Comparison of ENCODE assay signal across 23 cellular contexts in the genomic region with DNA sequence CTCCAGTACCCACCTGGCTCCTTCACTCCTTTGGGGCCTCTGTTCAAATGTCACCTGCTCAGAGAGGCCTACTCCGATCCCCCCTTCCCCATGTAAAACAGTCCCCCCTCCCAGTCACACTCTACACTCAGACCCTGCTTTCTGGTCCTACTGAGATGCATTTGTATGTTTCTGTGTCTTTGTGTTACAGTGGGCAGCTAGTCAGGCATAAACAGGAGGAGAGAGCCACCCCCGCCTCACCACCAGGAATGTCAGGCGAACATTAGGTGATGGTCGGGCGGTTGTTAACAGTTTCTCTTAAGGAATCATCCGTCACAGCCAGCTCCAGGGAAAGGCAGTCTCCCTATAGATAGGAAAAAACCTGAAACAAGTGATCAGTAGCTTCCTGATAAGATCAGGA. TPM values are rescaled to one million over a fixed set of nuclear protein-coding genes. Genes with fewer than 3 reads are reported as not detected.
"Had no signal": no experiment of that assay in that cellular context is flagged by ENCODE, and none has a peak within 500 bp of the region (broad histone marks: within the 10 kb centered on the region; RNA-seq: fewer than 3 reads in every experiment).

No MANE protein-coding gene starts in this region.

- H3K36me3 ChIP-seq: upper lobe of left lung had no signal

- H3K27ac ChIP-seq: body of pancreas, testis, upper lobe of left lung had no signal

- H3K9me3 Mint-ChIP-seq: activated T-cell treated with anti-CD3 and anti-CD28 coated beads, Interleukin-2, amount 50 U/mL, for 4 hours; neural crest cell; stimulated activated naive B cell treated with anti-CD40 and anti-IgM and Interleukin-4, amounts not matched to agents 10 μg/mL and 1 μg/mL and 100 μg/mL, for 72 hours had no signal

- H3K27me3 ChIP-seq: body of pancreas, testis, upper lobe of left lung had no signal

- ATAC-seq: activated CD4-positive, CD25-positive, alpha-beta regulatory T cell treated with anti-CD3 and anti-CD28 coated beads, Interleukin-2, amount 50 U/mL, for 24 hours; activated T-cell treated with anti-CD3 and anti-CD28 coated beads, Interleukin-2, amount 50 U/mL, for 4 hours; body of pancreas; esophagus mucosa; left ventricle myocardium superior; stimulated activated naive B cell treated with anti-CD40 and anti-IgM and Interleukin-4, amounts not matched to agents 10 μg/mL and 1 μg/mL and 100 μg/mL, for 72 hours had no signal

- H3K27ac Mint-ChIP-seq: progenitor cell of endocrine pancreas; stimulated activated naive B cell treated with anti-CD40 and anti-IgM and Interleukin-4, amounts not matched to agents 10 μg/mL and 1 μg/mL and 100 μg/mL, for 72 hours had no signal

- H3K36me3 Mint-ChIP-seq: stimulated activated naive B cell treated with anti-CD40 and anti-IgM and Interleukin-4, amounts not matched to agents 10 μg/mL and 1 μg/mL and 100 μg/mL, for 72 hours had no signal

- DNase-seq: activated CD4-positive, alpha-beta T cell treated with anti-CD3 and anti-CD28 coated beads, Interleukin-2, amount 50 U/mL, for 1 hour; activated CD8-positive, alpha-beta memory T cell treated with anti-CD3 and anti-CD28 coated beads for 24 hours; activated CD8-positive, alpha-beta memory T cell treated with anti-CD3 and anti-CD28 coated beads, Interleukin-2, amount 50 U/mL, for 4 hours; activated naive CD4-positive, alpha-beta T cell treated with Interleukin-2 at 50 U/mL for 16 hours; activated T-cell treated with anti-CD3 and anti-CD28 coated beads, Interleukin-2, amount 50 U/mL, for 4 hours; anterior cingulate cortex; body of pancreas; dermis blood vessel endothelial cell; effector CD8-positive, alpha-beta T cell; foreskin melanocyte; left ventricle myocardium superior; mammary epithelial cell; retina; stimulated activated CD4-positive, alpha-beta T cell treated with anti-CD3 and anti-CD28 coated beads, Interleukin-2, amount 100 ng/mL, for 48 hours; stimulated activated CD8-positive, alpha-beta memory T cell treated with anti-CD3 and anti-CD28 coated beads, Interleukin-4, amount 100 ng/mL, for 48 hours; stimulated activated naive B cell treated with anti-CD40 and anti-IgM and Interleukin-4, amounts not matched to agents 10 μg/mL and 1 μg/mL and 100 μg/mL, for 72 hours; testis; upper lobe of left lung had no signal

- H3K4me3 ChIP-seq: body of pancreas, testis, upper lobe of left lung had no signal

- H3K4me3 Mint-ChIP-seq: activated T-cell treated with anti-CD3 and anti-CD28 coated beads, Interleukin-2, amount 50 U/mL, for 4 hours; neural crest cell; stimulated activated naive B cell treated with anti-CD40 and anti-IgM and Interleukin-4, amounts not matched to agents 10 μg/mL and 1 μg/mL and 100 μg/mL, for 72 hours had no signal

- H3K9me3 ChIP-seq: body of pancreas, testis, upper lobe of left lung had no signal

RNA-seq across cellular contexts. Expression of a gene that starts 53.8 kb away (rescaled TPM):
- total RNA-seq: T-helper 2 cell treated with Interferon-gamma antibody and Interleukin-4, amounts not matched to agents 100 ng/mL and 5 ng/mL, for 36 hours had no signal
